8 cellular contexts compared by ENCODE assay signal in the genomic region with DNA sequence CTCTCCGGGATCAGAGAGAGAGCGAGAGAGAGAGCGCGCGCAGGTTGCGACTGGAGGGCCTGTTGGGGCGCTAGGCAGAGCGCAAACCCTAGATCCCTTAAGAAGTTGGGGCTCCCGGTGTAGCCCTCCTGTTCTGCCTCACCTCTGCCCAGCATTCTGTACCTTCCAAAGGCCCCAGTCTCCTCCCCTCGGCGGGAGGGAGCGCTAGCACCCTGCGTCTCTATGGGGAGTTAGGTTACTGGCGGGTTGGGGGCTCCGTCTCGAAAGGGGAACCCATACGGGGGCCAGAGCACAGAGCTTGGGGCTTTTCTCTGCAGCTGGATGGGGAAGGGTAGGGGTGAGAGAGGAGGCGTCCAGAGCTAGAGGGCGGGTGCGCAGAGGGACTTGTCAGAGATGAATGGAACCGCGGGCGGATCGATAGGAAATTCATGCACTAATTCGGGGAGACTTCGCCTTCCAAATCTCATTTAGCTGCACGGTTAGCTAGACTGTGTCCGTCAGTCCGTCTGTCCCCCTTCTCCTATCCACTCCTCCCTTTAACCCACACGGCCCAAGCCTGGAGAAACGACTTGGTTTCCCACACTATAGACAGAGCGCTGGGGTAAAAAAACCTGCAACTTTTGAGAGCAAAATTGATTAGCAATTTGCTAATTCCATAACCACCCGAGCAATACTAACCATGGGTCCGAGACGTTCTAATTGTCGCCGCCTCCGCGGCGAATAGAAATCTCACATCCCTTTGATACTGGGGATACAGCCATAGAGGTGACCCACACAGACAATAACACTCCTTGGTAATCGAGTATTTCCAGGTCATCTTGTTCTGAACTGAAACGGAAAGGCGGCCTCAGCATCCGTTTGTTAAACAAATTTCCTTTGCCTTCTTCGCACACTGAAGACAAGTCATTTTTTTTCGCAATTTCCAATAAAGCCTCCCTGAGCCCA. TPM values are rescaled to one million over a fixed set of nuclear protein-coding genes. Genes with fewer than 3 reads are reported as not detected.
DNase-seq lines count a peak whose midpoint lies in the region; ATAC-seq and TF ChIP-seq lines count a peak whose summit lies in the region.

No MANE protein-coding gene starts in this region.

- no peak for TF ChIP-seq EP300 in transverse colon (IDR thresholded peaks at IDR 0.05; ENCODE audit: low read depth)

- in situ Hi-C loops in transverse colon (cut with MboI; ENCODE audit: low pct_ligation_motif_present in 1 of 4, low pct_unique_long_range_greater_than_20kb in 1 of 4, low sequenced_read_pairs in 3 of 4), result no loop called here

- H3K27me3 ChIP-seq in left lung (peaks cover 65 to 100% of the 10 kb centered on the region in 2 donors), transverse colon (peaks cover 9% of the 10 kb centered on the region), thyroid gland (peaks cover 79% of the 10 kb centered on the region)

- peaks cover 11% of the 10 kb centered on the region for H3K36me3 Mint-ChIP-seq in activated CD4-positive, alpha-beta memory T cell treated with anti-CD3 and anti-CD28 coated beads, Interleukin-2, amount 10 ng/mL, durations not matched to agents 7 days and 5 days (ENCODE audit: low read depth)

- peaks cover 49% of the 10 kb centered on the region for H3K27me3 Mint-ChIP-seq in activated CD4-positive, alpha-beta memory T cell treated with anti-CD3 and anti-CD28 coated beads, Interleukin-2, amount 10 ng/mL, durations not matched to agents 7 days and 5 days

- peaks cover 58% of the 10 kb centered on the region for H3K4me1 Mint-ChIP-seq in activated CD4-positive, alpha-beta memory T cell treated with anti-CD3 and anti-CD28 coated beads, Interleukin-2, amount 10 ng/mL, durations not matched to agents 7 days and 5 days

- H3K4me3 ChIP-seq in HEK293 (ENCODE audit: low read depth, low read length) (peak overlapping the region; percentile 52), left lung (peak overlapping the region; percentile 29 to 46), transverse colon (peak overlapping the region; percentile 38 to 54 (median 46)), thyroid gland (replicated peaks in 1 of 3) (peak overlapping the region in 1 of 3 donors; percentile 24)

- peak overlapping the region; percentile 94 for H3K4me3 Mint-ChIP-seq in activated CD4-positive, alpha-beta memory T cell treated with anti-CD3 and anti-CD28 coated beads, Interleukin-2, amount 10 ng/mL, durations not matched to agents 7 days and 5 days

- intact Hi-C loops in left lung (cut with DNase I) (no loop called here), transverse colon (cut with DNase I; ENCODE audit: low total_unique reads) (loop anchor here (5.0 kb wide), 1 partner anchor 37 kb away; no protein-coding TSS in a partner anchor), thyroid gland (cut with DNase I) (no loop called here)

- H3K9me3 ChIP-seq in HEK293 (ENCODE audit: control insufficient read depth, insufficient read depth, low read depth, low read length), result no peaks in the 10 kb centered on the region
- H3K9me3 ChIP-seq in left lung, result no peaks in the 10 kb centered on the region
- no peaks in the 10 kb centered on the region for H3K9me3 ChIP-seq in transverse colon
- H3K9me3 ChIP-seq in thyroid gland, result no peaks in the 10 kb centered on the region

- POLR2A ChIA-PET in HEK293 (lab: Yijun Ruan, JAX), result interaction anchor here (0.9 to 4.1 kb wide), 3 partner anchors 9 to 35 kb away, joined by 3 to 14 read pairs (median 3); no protein-coding TSS in a partner anchor
- POLR2A ChIA-PET in activated CD4-positive, alpha-beta memory T cell treated with anti-CD3 and anti-CD28 coated beads, Interleukin-2, amount 10 ng/mL, durations not matched to agents 7 days and 5 days (lab: Charles Lee), result interaction anchor here (0.6 to 1.3 kb wide), 4 partner anchors 32 to 243 kb away, joined by 3 to 4 read pairs (median 4); no protein-coding TSS in a partner anchor

- peaks cover 68% of the 10 kb centered on the region for H3K4me1 ChIP-seq in HEK293 (ENCODE audit: control insufficient read depth, insufficient read depth, low read length)
- H3K4me1 ChIP-seq in left lung, result peaks cover 3 to 47% of the 10 kb centered on the region in 2 donors
- H3K4me1 ChIP-seq in transverse colon, result peaks cover 21 to 86% (median 73%) of the 10 kb centered on the region in 4 donors
- H3K4me1 ChIP-seq in thyroid gland, result peaks cover 0 to 20% of the 10 kb centered on the region in 2 donors

- peak overlapping the region; percentile 66 for H3K27ac Mint-ChIP-seq in activated CD4-positive, alpha-beta memory T cell treated with anti-CD3 and anti-CD28 coated beads, Interleukin-2, amount 10 ng/mL, durations not matched to agents 7 days and 5 days

- H3K36me3 ChIP-seq in HEK293 (ENCODE audit: control insufficient read depth in 2 of 2, insufficient read depth in 1 of 2, low read length in 2 of 2) (peaks cover 0 to 13% of the 10 kb centered on the region in 2 experiments; a peak in 2 of 3 replicates), left lung (no peaks in the 10 kb centered on the region), transverse colon (no peaks in the 10 kb centered on the region), thyroid gland (no peaks in the 10 kb centered on the region)

- DNase-seq in activated CD4-positive, alpha-beta memory T cell treated with anti-CD3 and anti-CD28 coated beads, Interleukin-2, amount 10 ng/mL, durations not matched to agents 7 days and 5 days, result no peak
- DNase-seq in left lung (no peak), transverse colon (no peak), thyroid gland (no peak)

- WGBS in transverse colon (ENCODE audit: low coverage in 1 of 2), 2 donors, result 33 to 34% methylated on average over 8 to 46 of the region's 46 CpGs
- 11 to 21% methylated on average over 43 to 46 of the region's 46 CpGs for WGBS in thyroid gland, 2 donors

- TF ChIP-seq CTCF in HEK293 (tag by site-specific recombination; IDR thresholded peaks at IDR 0.05) (no peak), left lung (IDR thresholded peaks at IDR 0.05) (no peak), transverse colon (IDR thresholded peaks at IDR 0.05) (no peak), thyroid gland (IDR thresholded peaks at IDR 0.05) (no peak)

- CTCF ChIA-PET in HEK293 (lab: Yijun Ruan, JAX), result interaction anchor here (0.8 kb wide), 1 partner anchor 9 kb away, joined by 3 read pairs; no protein-coding TSS in a partner anchor
- CTCF ChIA-PET in activated CD4-positive, alpha-beta memory T cell treated with anti-CD3 and anti-CD28 coated beads, Interleukin-2, amount 10 ng/mL, durations not matched to agents 7 days and 5 days (lab: Charles Lee), result interaction anchor here (0.9 to 1.1 kb wide), 2 partner anchors 15 to 227 kb away, joined by 3 to 5 read pairs; a partner anchor contains a TSS

- TF ChIP-seq POLR2A in GM10847 (IDR thresholded peaks at IDR 0.05; ENCODE audit: extremely low read depth, insufficient read length), result peak; percentile 36
- TF ChIP-seq POLR2A in transverse colon (IDR thresholded peaks at IDR 0.05), result no peak
- no peak for TF ChIP-seq POLR2A in thyroid gland (IDR thresholded peaks at IDR 0.05)

- H3K27ac ChIP-seq in HEK293 (ENCODE audit: extremely low read depth, low read depth, low read length) (peak overlapping the region; percentile 91), left lung (peak overlapping the region; percentile 72 to 95), transverse colon (peak overlapping the region; percentile 89 to 95 (median 92)), thyroid gland (peak overlapping the region in 1 of 3 donors; percentile 21)

- H3K9me3 Mint-ChIP-seq in activated CD4-positive, alpha-beta memory T cell treated with anti-CD3 and anti-CD28 coated beads, Interleukin-2, amount 10 ng/mL, durations not matched to agents 7 days and 5 days, result no peaks in the 10 kb centered on the region

- ATAC-seq in left lung (peak; percentile 9), HG03097 (IDR thresholded peaks at IDR 0.05; ENCODE audit: low FRiP score, unreplicated experiment) (no peak), GM21360 (IDR thresholded peaks at IDR 0.05; ENCODE audit: unreplicated experiment) (no peak)

TF ChIP-seq in HEK293, 187 proteins besides CTCF, POLR2A, EP300 and RAD21 (continues in another document):
- TF ChIP-seq EGR2 (tag by site-specific recombination; IDR thresholded peaks at IDR 0.05; ENCODE audit: low read depth), result 0 out of 2 replicates have a peak, but pooled peaks have one; percentile 15

RNA-seq across cellular contexts. Expression of a gene that starts 0.7 kb away (rescaled TPM):
- total RNA-seq in activated CD4-positive, alpha-beta memory T cell treated with anti-CD3 and anti-CD28 coated beads, Interleukin-2, amount 10 ng/mL, durations not matched to agents 7 days and 5 days, result 1 to 10 TPM; 6.2 to 7.0 TPM
- total RNA-seq in left lung, result 1 to 10 TPM; 4.5 to 4.8 TPM
- total RNA-seq in transverse colon, result 1 to 10 TPM in 3 of 4 donors, not detected in 1; 1.9 to 4.8 (median 2.0) TPM
- 1 to 10 TPM in 1 of 4 donors, under 1 TPM in 3; 0.67 to 1.2 (median 0.80) TPM for total RNA-seq in thyroid gland

RNA-seq across cellular contexts. Expression of a gene that starts 11.2 kb away (rescaled TPM):
- total RNA-seq in activated CD4-positive, alpha-beta memory T cell treated with anti-CD3 and anti-CD28 coated beads, Interleukin-2, amount 10 ng/mL, durations not matched to agents 7 days and 5 days, result 10 to 100 TPM; 10.8 to 12.1 TPM
- 10 to 100 TPM; 10.4 to 15.0 TPM for total RNA-seq in left lung
- 10 to 100 TPM; 25.7 to 57.1 (median 34.9) TPM for total RNA-seq in transverse colon
- 1 to 10 TPM; 1.5 to 6.7 (median 4.3) TPM for total RNA-seq in thyroid gland

RNA-seq across cellular contexts. Expression of a gene that starts 14.7 kb away (rescaled TPM):
- total RNA-seq in activated CD4-positive, alpha-beta memory T cell treated with anti-CD3 and anti-CD28 coated beads, Interleukin-2, amount 10 ng/mL, durations not matched to agents 7 days and 5 days, result under 1 TPM in 1 of 2 experiments, not detected in 1; 0.20 TPM
- total RNA-seq in left lung (1 to 10 TPM; 3.3 to 4.2 TPM), transverse colon (10 to 100 TPM; 10.5 to 35.4 (median 18.7) TPM), thyroid gland (1 to 10 TPM in 1 of 4 donors, under 1 TPM in 2, not detected in 1; 0.11 to 1.6 (median 0.49) TPM)

RNA-seq across cellular contexts. Expression of a gene that starts 25.9 kb away (rescaled TPM):
- under 1 TPM; 0.60 to 0.68 TPM for total RNA-seq in activated CD4-positive, alpha-beta memory T cell treated with anti-CD3 and anti-CD28 coated beads, Interleukin-2, amount 10 ng/mL, durations not matched to agents 7 days and 5 days
- total RNA-seq in left lung (1 to 10 TPM; 5.1 to 6.7 TPM), transverse colon (10 to 100 TPM; 42.7 to 78.4 (median 62.5) TPM), thyroid gland (1 to 10 TPM in 2 of 4 donors, under 1 TPM in 2; 0.54 to 4.2 (median 1.3) TPM)

RNA-seq across cellular contexts. Expression of a gene that starts 31.9 kb away (rescaled TPM):
- total RNA-seq in activated CD4-positive, alpha-beta memory T cell treated with anti-CD3 and anti-CD28 coated beads, Interleukin-2, amount 10 ng/mL, durations not matched to agents 7 days and 5 days, result 1 to 10 TPM; 1.6 to 1.7 TPM
- total RNA-seq in left lung (1 to 10 TPM; 2.4 to 3.0 TPM), transverse colon (10 to 100 TPM in 3 of 4 donors, not detected in 1; 11.2 to 20.9 (median 16.7) TPM), thyroid gland (1 to 10 TPM in 3 of 4 donors, not detected in 1; 1.0 to 2.8 (median 1.3) TPM)
